ENCODE assay signal across 22 cellular contexts in genomic region chr15:70866982-70867644, GRCh38. TPM values are rescaled to one million over a fixed set of nuclear protein-coding genes. Genes with fewer than 3 reads are reported as not detected.
DNase-seq lines count a peak whose midpoint lies in the region; ATAC-seq, FAIRE-seq and TF ChIP-seq lines count a peak whose summit lies in the region.
"Had no signal": no experiment of that assay in that cellular context is flagged by ENCODE, and none has a peak within 500 bp of the region (broad histone marks: within the 10 kb centered on the region; RNA-seq: fewer than 3 reads in every experiment).

No MANE protein-coding gene starts in this region.

- no peak overlapping the region for H3K4me3 Mint-ChIP-seq in nephron
- H3K4me3 Mint-ChIP-seq: activated naive CD8-positive, alpha-beta T cell treated with anti-CD3 and anti-CD28 coated beads, Interleukin-2, amount 10 ng/mL, durations not matched to agents 7 days and 5 days; activated T-helper 17 cell treated with anti-CD3 and anti-CD28 coated beads, Interleukin-2, amount 50 U/mL, for 72 hours had no signal

- H3K27ac Mint-ChIP-seq in nephron = peak overlapping the region in 2 of 3 experiments; percentile 92 to 93
- H3K27ac Mint-ChIP-seq: activated naive CD8-positive, alpha-beta T cell treated with anti-CD3 and anti-CD28 coated beads, Interleukin-2, amount 10 ng/mL, durations not matched to agents 7 days and 5 days; activated T-helper 17 cell treated with anti-CD3 and anti-CD28 coated beads, Interleukin-2, amount 50 U/mL, for 72 hours had no signal

- TF ChIP-seq EP300 in SK-N-SH (IDR thresholded peaks at IDR 0.05; ENCODE audit: borderline replicate concordance in 1 of 2, low read depth in 1 of 2, low read length in 1 of 2) = no peak

- no peak overlapping the region for H3K9ac ChIP-seq in SK-N-SH

- FAIRE-seq in D721Med (lab: Jason Lieb, UNC) = no peak
- FAIRE-seq: GM12892, H54 had no signal

- no peaks in the 10 kb centered on the region for H3K9me3 Mint-ChIP-seq in nephron
- H3K9me3 Mint-ChIP-seq: activated naive CD8-positive, alpha-beta T cell treated with anti-CD3 and anti-CD28 coated beads, Interleukin-2, amount 10 ng/mL, durations not matched to agents 7 days and 5 days; activated T-helper 17 cell treated with anti-CD3 and anti-CD28 coated beads, Interleukin-2, amount 50 U/mL, for 72 hours had no signal

- DNase-seq in SK-N-SH (no peak), dorsolateral prefrontal cortex (no peak), brain microvascular endothelial cell (no peak), D721Med (ENCODE audit: insufficient read length, low spot score) (no peak)
- DNase-seq: activated CD4-positive, alpha-beta T cell treated with anti-CD3 and anti-CD28 coated beads for 48 hours; activated naive CD8-positive, alpha-beta T cell treated with anti-CD3 and anti-CD28 coated beads, Interleukin-2, amount 10 ng/mL, durations not matched to agents 7 days and 5 days; AML-193; KBM-7; lower lobe of right lung; NCI-H1694; NCI-H2227 treated with DMSO at 0.1 percent for 48 hours; NCI-H774; SIG-M5 had no signal

- H3K9me3 ChIP-seq in SK-N-SH = no peaks in the 10 kb centered on the region
- H3K9me3 ChIP-seq: lower lobe of right lung, tibial artery had no signal

- H3K4me1 ChIP-seq in SK-N-SH (ENCODE audit: control insufficient read depth in 1 of 2, insufficient read depth in 2 of 2, low read depth in 1 of 2, low read length in 1 of 2) = peaks cover 31 to 44% of the 10 kb centered on the region in 2 experiments
- H3K4me1 ChIP-seq: lower lobe of right lung had no signal

- TF ChIP-seq RAD21 in SK-N-SH (IDR thresholded peaks at IDR 0.05; ENCODE audit: low read length) = no peak

- H2AFZ ChIP-seq in SK-N-SH (ENCODE audit: low read depth) = no peak overlapping the region

- no peaks in the 10 kb centered on the region for H3K79me2 ChIP-seq in SK-N-SH (ENCODE audit: insufficient read depth)

- WGBS in SK-N-SH (ENCODE audit: low lambda C conversion rate) = 94% methylated on average over 5 of the region's 5 CpGs

- TF ChIP-seq CTCF in SK-N-SH (IDR thresholded peaks at IDR 0.05) = no peak
- no peak for TF ChIP-seq CTCF in dorsolateral prefrontal cortex (IDR thresholded peaks at IDR 0.05 in 54 of 56, conservative IDR thresholded peaks at IDR 0.05 in 2 of 56; ENCODE audit: low read depth in 1 of 56, partially characterized antibody in 56 of 56)
- TF ChIP-seq CTCF in nephron (IDR thresholded peaks at IDR 0.05; ENCODE audit: unreplicated experiment in 3 of 3) = no peak
- TF ChIP-seq CTCF in brain microvascular endothelial cell (IDR thresholded peaks at IDR 0.05; ENCODE audit: low read depth, low read length, missing control alignments) = no peak
- no peak for TF ChIP-seq CTCF in D721Med (IDR thresholded peaks at IDR 0.05; ENCODE audit: insufficient read depth, missing control alignments)

- POLR2A ChIA-PET in SK-N-SH (lab: Yijun Ruan, JAX) = no interaction called here

- no peak for ATAC-seq in GM18858 (IDR thresholded peaks at IDR 0.05; ENCODE audit: unreplicated experiment)
- ATAC-seq: activated T-helper 17 cell treated with anti-CD3 and anti-CD28 coated beads, Interleukin-2, amount 50 U/mL, for 72 hours had no signal

- intact Hi-C loops in dorsolateral prefrontal cortex (cut with DNase I) = no loop called here

- CTCF ChIA-PET in SK-N-SH (lab: Yijun Ruan, JAX) = no interaction called here

- H3K36me3 ChIP-seq in SK-N-SH (replicated peaks in 1 of 2; ENCODE audit: control insufficient read depth in 1 of 2, insufficient read depth in 2 of 2, low read length in 1 of 2) (no peaks in the 10 kb centered on the region), brain microvascular endothelial cell (replicated peaks) (no peaks in the 10 kb centered on the region)
- H3K36me3 ChIP-seq: lower lobe of right lung, tibial artery had no signal

- no peak overlapping the region for H3K4me2 ChIP-seq in SK-N-SH

- H3K27me3 ChIP-seq in SK-N-SH (ENCODE audit: insufficient read depth) = no peaks in the 10 kb centered on the region
- H3K27me3 ChIP-seq in dorsolateral prefrontal cortex = no peaks in the 10 kb centered on the region
- no peaks in the 10 kb centered on the region for H3K27me3 ChIP-seq in brain microvascular endothelial cell (replicated peaks)
- H3K27me3 ChIP-seq: tibial artery had no signal

- no peaks in the 10 kb centered on the region for H3K9me2 ChIP-seq in SK-N-SH

- H4K20me1 ChIP-seq in SK-N-SH (ENCODE audit: insufficient read depth) = no peaks in the 10 kb centered on the region

- peaks cover 34% of the 10 kb centered on the region for H3K4me1 Mint-ChIP-seq in nephron
- H3K4me1 Mint-ChIP-seq: activated naive CD8-positive, alpha-beta T cell treated with anti-CD3 and anti-CD28 coated beads, Interleukin-2, amount 10 ng/mL, durations not matched to agents 7 days and 5 days; activated T-helper 17 cell treated with anti-CD3 and anti-CD28 coated beads, Interleukin-2, amount 50 U/mL, for 72 hours had no signal

- peaks cover 36% of the 10 kb centered on the region for H3F3A ChIP-seq in SK-N-SH (replicated peaks; ENCODE audit: insufficient read depth)

- H3K27me3 Mint-ChIP-seq in nephron (ENCODE audit: low read depth) = no peaks in the 10 kb centered on the region
- H3K27me3 Mint-ChIP-seq: activated naive CD8-positive, alpha-beta T cell treated with anti-CD3 and anti-CD28 coated beads, Interleukin-2, amount 10 ng/mL, durations not matched to agents 7 days and 5 days had no signal

- H3K27ac ChIP-seq in SK-N-SH (ENCODE audit: low read depth in 2 of 2, low read length in 1 of 2) (peak overlapping the region; percentile 49 to 65; a peak in 3 of 4 replicates), dorsolateral prefrontal cortex (peak overlapping the region; percentile 62 to 100 (median 99)), temporal lobe (ENCODE audit: low read depth, low read length) (peak overlapping the region; percentile 99), brain microvascular endothelial cell (no peak overlapping the region)
- H3K27ac ChIP-seq: epithelial cell of prostate, lower lobe of right lung, tibial artery had no signal

- H3K36me3 Mint-ChIP-seq in nephron (ENCODE audit: low read depth) = no peaks in the 10 kb centered on the region
- H3K36me3 Mint-ChIP-seq: activated naive CD8-positive, alpha-beta T cell treated with anti-CD3 and anti-CD28 coated beads, Interleukin-2, amount 10 ng/mL, durations not matched to agents 7 days and 5 days had no signal

- H3K4me3 ChIP-seq in SK-N-SH (ENCODE audit: low read depth in 2 of 2, low read length in 1 of 2) (no peak overlapping the region), dorsolateral prefrontal cortex (no peak overlapping the region), brain microvascular endothelial cell (ENCODE audit: low read depth, low read length) (no peak overlapping the region)
- H3K4me3 ChIP-seq: lower lobe of right lung, tibial artery had no signal

- in situ Hi-C loops in brain microvascular endothelial cell (cut with HindIII; ENCODE audit: low pct_ligation_motif_present, low sequenced_read_pairs) = no loop called here

TF ChIP-seq in SK-N-SH, 30 proteins besides CTCF, POLR2A, EP300 and RAD21:
- TF ChIP-seq IRF3 (IDR thresholded peaks at IDR 0.05; ENCODE audit: low read depth, low read length) = no peak
- TF ChIP-seq USF1 (IDR thresholded peaks at IDR 0.05; ENCODE audit: borderline replicate concordance, low read depth) = no peak
- TF ChIP-seq ELF1 (IDR thresholded peaks at IDR 0.05) = no peak

RNA-seq across cellular contexts. Expression of gene LARP6, which starts 13.2 kb away (rescaled TPM):
- polyA plus RNA-seq in SK-N-SH (2012; rRNA removed) = 193 and 236 TPM in 2 replicates
- polyA plus RNA-seq in SK-N-SH (2012; cell fraction: cytosol; rRNA removed) = 223 and 271 TPM in 2 replicates
- polyA plus RNA-seq in SK-N-SH (2012; cell fraction: nucleus; rRNA removed) = 118 and 123 TPM in 2 replicates
- total RNA-seq in dorsolateral prefrontal cortex = 100 to 1,000 TPM in 29 of 120 experiments, 10 to 100 TPM in 91; 31.8 to 211 (median 79.7) TPM
- total RNA-seq in temporal lobe = 10.8 TPM
- total RNA-seq: activated naive CD8-positive, alpha-beta T cell treated with anti-CD3 and anti-CD28 coated beads, Interleukin-2, amount 10 ng/mL, durations not matched to agents 7 days and 5 days; T-helper 1 cell treated with Interleukin-12 subunit alpha and Interleukin-12 subunit beta and Interleukin-4 antibody, amounts not matched to agents 30 ng/mL and 1 ng/mL, for 36 hours had no signal

RNA-seq across cellular contexts. Expression of gene THAP10, which starts 25.1 kb away (rescaled TPM):
- polyA plus RNA-seq in SK-N-SH (2012; rRNA removed) = 2.9 and 3.2 TPM in 2 replicates
- 4.4 TPM in 2 replicates for polyA plus RNA-seq in SK-N-SH (2012; cell fraction: cytosol; rRNA removed)
- polyA plus RNA-seq in SK-N-SH (2012; cell fraction: nucleus; rRNA removed) = 2.5 and 3.8 TPM in 2 replicates
- total RNA-seq in dorsolateral prefrontal cortex (10 to 100 TPM in 67 of 120 experiments, 1 to 10 TPM in 53; 3.3 to 18.7 (median 10.3) TPM), temporal lobe (3.9 TPM)
- total RNA-seq: activated naive CD8-positive, alpha-beta T cell treated with anti-CD3 and anti-CD28 coated beads, Interleukin-2, amount 10 ng/mL, durations not matched to agents 7 days and 5 days; T-helper 1 cell treated with Interleukin-12 subunit alpha and Interleukin-12 subunit beta and Interleukin-4 antibody, amounts not matched to agents 30 ng/mL and 1 ng/mL, for 36 hours had no signal

RNA-seq across cellular contexts. Expression of gene LRRC49, which starts 25.5 kb away (rescaled TPM):
- polyA plus RNA-seq in SK-N-SH (2012; rRNA removed) = 7.2 and 10.4 TPM in 2 replicates
- 10.5 and 13.2 TPM in 2 replicates for polyA plus RNA-seq in SK-N-SH (2012; cell fraction: cytosol; rRNA removed)
- 7.4 and 14.2 TPM in 2 replicates for polyA plus RNA-seq in SK-N-SH (2012; cell fraction: nucleus; rRNA removed)
- total RNA-seq in dorsolateral prefrontal cortex (10 to 100 TPM; 28.2 to 72.1 (median 48.6) TPM), temporal lobe (95.6 TPM)
- total RNA-seq: activated naive CD8-positive, alpha-beta T cell treated with anti-CD3 and anti-CD28 coated beads, Interleukin-2, amount 10 ng/mL, durations not matched to agents 7 days and 5 days; T-helper 1 cell treated with Interleukin-12 subunit alpha and Interleukin-12 subunit beta and Interleukin-4 antibody, amounts not matched to agents 30 ng/mL and 1 ng/mL, for 36 hours had no signal
